17 cellular contexts compared by ENCODE assay signal in genomic region chr4:26290276-26290675, GRCh38. TPM values are rescaled to one million over a fixed set of nuclear protein-coding genes. Genes with fewer than 3 reads are reported as not detected.
DNase-seq lines count a peak whose midpoint lies in the region; ATAC-seq and TF ChIP-seq lines count a peak whose summit lies in the region.
"Had no signal": no experiment of that assay in that cellular context is flagged by ENCODE, and none has a peak within 500 bp of the region (broad histone marks: within the 10 kb centered on the region; RNA-seq: fewer than 3 reads in every experiment).

No MANE protein-coding gene starts in this region.

- H3K23ac ChIP-seq in mesenchymal stem cell (ENCODE audit: low read length in 2 of 2): no peak overlapping the region

- no peak overlapping the region for H3K27ac Mint-ChIP-seq in activated CD8-positive, alpha-beta T cell treated with anti-CD3 and anti-CD28 coated beads, Interleukin-2, amount 10 ng/mL, durations not matched to agents 7 days and 5 days
- H3K27ac Mint-ChIP-seq: CD8-positive, alpha-beta T cell; HFFc6; IgD-negative memory B cell had no signal

- POLR2A ChIA-PET in activated CD8-positive, alpha-beta T cell treated with anti-CD3 and anti-CD28 coated beads, Interleukin-2, amount 10 ng/mL, durations not matched to agents 7 days and 5 days (lab: Charles Lee): no interaction called here

- H2AK5ac ChIP-seq in mesenchymal stem cell (ENCODE audit: low read length, severe bottlenecking): no peak overlapping the region

- H3K4me3 Mint-ChIP-seq in activated CD8-positive, alpha-beta T cell treated with anti-CD3 and anti-CD28 coated beads, Interleukin-2, amount 10 ng/mL, durations not matched to agents 7 days and 5 days: no peak overlapping the region
- H3K4me3 Mint-ChIP-seq: CD14-positive monocyte; CD8-positive, alpha-beta T cell; HFFc6; IgD-negative memory B cell had no signal

- H4K8ac ChIP-seq in mesenchymal stem cell (ENCODE audit: low read length): no peak overlapping the region

- H3K4me2 ChIP-seq in mesenchymal stem cell (ENCODE audit: low read length, poor library complexity, severe bottlenecking): no peak overlapping the region

- no peak overlapping the region for H4K91ac ChIP-seq in mesenchymal stem cell (ENCODE audit: low read length)

- TF ChIP-seq POLR2A in uterus (IDR thresholded peaks at IDR 0.05): no peak

- H3K27ac ChIP-seq in mesenchymal stem cell (ENCODE audit: low read length, poor library complexity, severe bottlenecking): no peak overlapping the region
- peak overlapping the region; percentile 23 to 36 for H3K27ac ChIP-seq in uterus

- no peaks in the 10 kb centered on the region for H3K79me1 ChIP-seq in mesenchymal stem cell (replicated peaks; ENCODE audit: low read length, poor library complexity, severe bottlenecking)

- no peaks in the 10 kb centered on the region for H3K9me3 ChIP-seq in MG63
- H3K9me3 ChIP-seq in mesenchymal stem cell (ENCODE audit: control insufficient read depth, low read length): no peaks in the 10 kb centered on the region
- H3K9me3 ChIP-seq in uterus: no peaks in the 10 kb centered on the region

- H3K36me3 Mint-ChIP-seq in activated CD8-positive, alpha-beta T cell treated with anti-CD3 and anti-CD28 coated beads, Interleukin-2, amount 10 ng/mL, durations not matched to agents 7 days and 5 days (ENCODE audit: low read depth): no peaks in the 10 kb centered on the region
- H3K36me3 Mint-ChIP-seq: CD8-positive, alpha-beta T cell; IgD-negative memory B cell had no signal

- H2BK12ac ChIP-seq in mesenchymal stem cell (ENCODE audit: low read length in 2 of 2): no peak overlapping the region

- H2BK120ac ChIP-seq in mesenchymal stem cell (ENCODE audit: low read depth, low read length): no peak overlapping the region

- CTCF ChIA-PET in activated CD8-positive, alpha-beta T cell treated with anti-CD3 and anti-CD28 coated beads, Interleukin-2, amount 10 ng/mL, durations not matched to agents 7 days and 5 days (lab: Charles Lee): interaction anchor here (1.2 kb wide), 1 partner anchor 9 kb away, joined by 3 read pairs; no protein-coding TSS in a partner anchor

- peaks cover 4% of the 10 kb centered on the region for H3K9me3 Mint-ChIP-seq in activated CD8-positive, alpha-beta T cell treated with anti-CD3 and anti-CD28 coated beads, Interleukin-2, amount 10 ng/mL, durations not matched to agents 7 days and 5 days (ENCODE audit: insufficient read depth)
- H3K9me3 Mint-ChIP-seq: CD14-positive monocyte; CD8-positive, alpha-beta T cell; HFFc6; IgD-negative memory B cell had no signal

- peaks cover 11% of the 10 kb centered on the region for H3K4me1 Mint-ChIP-seq in activated CD8-positive, alpha-beta T cell treated with anti-CD3 and anti-CD28 coated beads, Interleukin-2, amount 10 ng/mL, durations not matched to agents 7 days and 5 days (ENCODE audit: low read depth)

- no peak overlapping the region for H2AFZ ChIP-seq in mesenchymal stem cell (ENCODE audit: low read depth, low read length)

- peak; percentile 21 for DNase-seq in AG20443 (ENCODE audit: low spot score)
- peak; percentile 59 for DNase-seq in MG63
- no peak for DNase-seq in mesenchymal stem cell
- DNase-seq in uterus: no peak
- DNase-seq in activated CD8-positive, alpha-beta T cell treated with anti-CD3 and anti-CD28 coated beads, Interleukin-2, amount 10 ng/mL, durations not matched to agents 7 days and 5 days: no peak
- DNase-seq in stimulated activated naive CD4-positive, alpha-beta T cell treated with Interleukin-2 at 50 U/mL for 16 hours (lab: John Stamatoyannopoulos, UW): no peak
- DNase-seq: CD8-positive, alpha-beta T cell; COR-L47; DMS153; DMS79 treated with DMSO at 0.1 percent for 48 hours; EL; HCEC 1CT; HFFc6; KG1 had no signal

- intact Hi-C loops in uterus (cut with DNase I; ENCODE audit: low total_unique reads): no loop called here

- H3K27me3 Mint-ChIP-seq in activated CD8-positive, alpha-beta T cell treated with anti-CD3 and anti-CD28 coated beads, Interleukin-2, amount 10 ng/mL, durations not matched to agents 7 days and 5 days (ENCODE audit: low read depth): no peaks in the 10 kb centered on the region
- H3K27me3 Mint-ChIP-seq: IgD-negative memory B cell had no signal

- WGBS in mesenchymal stem cell: 97% methylated on average over 2 of the region's 2 CpGs

- H3K4me1 ChIP-seq in mesenchymal stem cell (ENCODE audit: control insufficient read depth, insufficient read depth, low read depth, low read length) (no peaks in the 10 kb centered on the region), uterus (no peaks in the 10 kb centered on the region)

- no peaks in the 10 kb centered on the region for H3K27me3 ChIP-seq in MG63
- H3K27me3 ChIP-seq in mesenchymal stem cell (ENCODE audit: control insufficient read depth in 1 of 2, insufficient read depth in 1 of 2, low read length in 2 of 2): no peaks in the 10 kb centered on the region
- no peaks in the 10 kb centered on the region for H3K27me3 ChIP-seq in uterus

- no peak overlapping the region for H3K18ac ChIP-seq in mesenchymal stem cell (ENCODE audit: low read depth in 1 of 2, low read length in 2 of 2)

- H3K36me3 ChIP-seq in MG63 (no peaks in the 10 kb centered on the region), mesenchymal stem cell (ENCODE audit: control insufficient read depth in 1 of 2, insufficient read depth in 2 of 2, low read depth in 1 of 2, low read length in 2 of 2) (no peaks in the 10 kb centered on the region), uterus (no peaks in the 10 kb centered on the region)

- H3K4me3 ChIP-seq in MG63 (no peak overlapping the region), mesenchymal stem cell (ENCODE audit: insufficient read depth in 1 of 2, low read depth in 1 of 2, low read length in 2 of 2) (no peak overlapping the region), uterus (no peak overlapping the region)

- ATAC-seq in activated CD8-positive, alpha-beta T cell treated with anti-CD3 and anti-CD28 coated beads, Interleukin-2, amount 10 ng/mL, durations not matched to agents 7 days and 5 days: no peak
- ATAC-seq in GM19351 (IDR thresholded peaks at IDR 0.05; ENCODE audit: unreplicated experiment): no peak
- ATAC-seq: CD8-positive, alpha-beta T cell had no signal

- peak overlapping the region; percentile 18 for H3K9ac ChIP-seq in mesenchymal stem cell (ENCODE audit: low read length)

- TF ChIP-seq CTCF in uterus (IDR thresholded peaks at IDR 0.05): no peak

- H2BK5ac ChIP-seq in mesenchymal stem cell (ENCODE audit: low read depth, low read length, poor library complexity, severe bottlenecking): no peak overlapping the region

- H3K14ac ChIP-seq in mesenchymal stem cell (ENCODE audit: low read length in 2 of 2): no peak overlapping the region

- H3K4ac ChIP-seq in mesenchymal stem cell (ENCODE audit: low read depth in 1 of 2, low read length in 2 of 2): no peak overlapping the region

- H2BK15ac ChIP-seq in mesenchymal stem cell (ENCODE audit: low read depth, poor library complexity, severe bottlenecking): no peak overlapping the region

RNA-seq across cellular contexts. Expression of gene RBPJ, which starts 30.5 kb away (rescaled TPM):
- total RNA-seq in MG63 (2014; rRNA removed; shearing (Covaris generic); ENCODE audit: low replicate concordance): 50.7 and 59.4 TPM in 2 replicates
- 55.7 TPM for polyA plus RNA-seq in mesenchymal stem cell (2013, experiment 1 of 2)
- 54.9 TPM for polyA plus RNA-seq in mesenchymal stem cell (2013, experiment 2 of 2)
- 100 to 1,000 TPM in 2 of 4 donors, 10 to 100 TPM in 2; 42.9 to 238 (median 75.2) TPM for total RNA-seq in uterus
- 10 to 100 TPM; 61.7 to 72.3 TPM for total RNA-seq in activated CD8-positive, alpha-beta T cell treated with anti-CD3 and anti-CD28 coated beads, Interleukin-2, amount 10 ng/mL, durations not matched to agents 7 days and 5 days

Comparison
In these comparisons a context has a peak if more than half of its experiments do, and no peak if none do; other contexts are left out.
1. DNase-seq: peak in AG20443 (single experiment) and MG63 (single experiment); none in mesenchymal stem cell (single experiment), uterus (0 of 2), activated CD8-positive, alpha-beta T cell treated with anti-CD3 and anti-CD28 coated beads, Interleukin-2, amount 10 ng/mL, durations not matched to agents 7 days and 5 days (single experiment) and stimulated activated naive CD4-positive, alpha-beta T cell treated with Interleukin-2 at 50 U/mL for 16 hours (single experiment).